1 cellular context compared by ENCODE assay signal in the genomic region with DNA sequence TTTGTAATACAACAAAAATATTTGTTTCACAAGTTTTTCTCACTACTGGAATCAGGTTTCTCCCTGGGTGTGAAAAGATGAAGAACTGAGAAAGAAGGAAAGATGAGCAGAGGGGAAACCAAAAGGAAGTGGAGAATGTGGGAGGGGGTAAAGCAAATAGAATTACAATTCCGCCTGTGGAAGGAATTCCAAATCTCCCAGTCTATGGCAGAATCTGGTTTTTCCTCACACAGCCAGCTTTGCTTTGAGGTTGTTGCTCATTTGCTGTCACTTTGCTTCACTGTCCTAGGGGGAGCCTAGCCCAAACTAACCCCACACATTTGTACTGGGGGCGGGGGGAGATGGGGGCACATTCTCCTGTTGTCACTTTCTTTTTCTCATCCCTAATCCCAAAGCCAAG.
TF ChIP-seq lines count a peak whose summit lies in the region.

No MANE protein-coding gene starts in this region.

TF ChIP-seq in H1, 55 proteins besides CTCF, POLR2A, EP300 and RAD21 (continued from another document):
- TF ChIP-seq YY1 (IDR thresholded peaks at IDR 0.05; ENCODE audit: low read depth, low read length) (no peak), NRF1 (IDR thresholded peaks at IDR 0.05; ENCODE audit: low read depth, low read length) (no peak), TCF12 (IDR thresholded peaks at IDR 0.05; ENCODE audit: low read depth, low read length) (no peak)
